ENCODE assay signal across 8 cellular contexts in the genomic region with DNA sequence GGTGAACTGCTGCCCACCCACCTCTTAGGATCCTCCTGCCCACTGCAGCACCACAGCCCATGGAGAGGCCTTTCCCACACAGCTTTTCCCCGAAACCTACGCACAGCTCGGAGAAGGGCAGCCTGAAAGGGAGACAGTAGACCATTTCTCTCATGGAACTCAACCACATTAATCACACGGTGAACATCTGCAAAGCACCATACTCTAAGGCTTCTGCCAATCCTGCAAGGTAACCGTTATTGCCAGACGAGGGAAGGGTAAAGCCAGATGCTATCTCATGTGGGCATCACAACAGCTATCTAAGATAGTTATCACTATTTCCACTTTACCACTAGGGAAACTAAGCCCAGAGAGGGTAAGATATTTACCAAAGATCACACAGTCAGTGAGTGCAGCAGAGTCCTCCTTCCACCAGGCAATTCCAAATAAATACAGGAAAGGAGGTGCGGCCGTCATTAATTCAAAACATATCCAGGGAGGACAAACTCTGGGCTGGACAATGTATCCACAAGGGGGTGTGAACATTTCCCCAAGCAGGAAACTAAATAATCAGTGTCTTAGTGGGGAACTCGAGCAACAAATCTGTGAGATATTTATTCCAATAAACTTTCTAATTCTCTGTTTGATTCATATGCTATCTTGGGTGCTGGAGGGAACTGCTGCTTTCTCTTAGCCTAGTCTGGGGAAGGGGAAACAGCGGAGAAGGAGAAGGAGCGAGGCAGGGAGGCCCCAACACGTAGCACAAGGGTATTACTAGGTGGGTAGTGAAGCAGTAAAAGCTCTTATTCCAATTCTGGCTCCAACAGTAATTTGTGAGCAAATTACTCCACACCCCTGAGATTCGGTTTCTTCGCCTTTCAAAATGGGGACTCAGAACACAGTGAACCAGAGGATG. TPM values are rescaled to one million over a fixed set of nuclear protein-coding genes. Genes with fewer than 3 reads are reported as not detected.
DNase-seq lines count a peak whose midpoint lies in the region; ATAC-seq, FAIRE-seq and TF ChIP-seq lines count a peak whose summit lies in the region.

No MANE protein-coding gene starts in this region.

- no peaks in the 10 kb centered on the region for H3K9me3 Mint-ChIP-seq in activated CD4-positive, alpha-beta T cell treated with anti-CD3 and anti-CD28 coated beads, Interleukin-2, amount 10 ng/mL, durations not matched to agents 7 days and 5 days
- H3K9me3 Mint-ChIP-seq in activated naive CD4-positive, alpha-beta T cell treated with anti-CD3 and anti-CD28 coated beads, Interleukin-2, amount 50 U/mL, for 72 hours, result no peaks in the 10 kb centered on the region

- peaks cover 7% of the 10 kb centered on the region for H4K20me1 ChIP-seq in keratinocyte (ENCODE audit: control insufficient read depth, extremely low read depth, insufficient read depth, low read length)

- H3K27me3 ChIP-seq in keratinocyte (ENCODE audit: control insufficient read depth, extremely low read depth, insufficient read depth, low read length) (no peaks in the 10 kb centered on the region), thymus (ENCODE audit: control insufficient read depth, insufficient read depth) (no peaks in the 10 kb centered on the region)

- peak overlapping the region; percentile 86 for H3K9ac ChIP-seq in keratinocyte (ENCODE audit: control insufficient read depth, extremely low read depth, insufficient read depth, low read length)

- FAIRE-seq in keratinocyte (lab: Jason Lieb, UNC), result no peak

- H2AFZ ChIP-seq in keratinocyte (ENCODE audit: control insufficient read depth, low read length), result peak overlapping the region; percentile 70

- peaks cover 63% of the 10 kb centered on the region for H3K79me2 ChIP-seq in keratinocyte (ENCODE audit: control insufficient read depth, insufficient read depth, low read length)

- H3K27ac Mint-ChIP-seq in activated CD4-positive, alpha-beta T cell treated with anti-CD3 and anti-CD28 coated beads, Interleukin-2, amount 10 ng/mL, durations not matched to agents 7 days and 5 days, result peak overlapping the region; percentile 96
- peak overlapping the region; percentile 93 to 99 for H3K27ac Mint-ChIP-seq in activated naive CD4-positive, alpha-beta T cell treated with anti-CD3 and anti-CD28 coated beads, Interleukin-2, amount 50 U/mL, for 72 hours

- H3K36me3 Mint-ChIP-seq in activated CD4-positive, alpha-beta T cell treated with anti-CD3 and anti-CD28 coated beads, Interleukin-2, amount 10 ng/mL, durations not matched to agents 7 days and 5 days (ENCODE audit: low read depth), result peaks cover 5% of the 10 kb centered on the region
- H3K36me3 Mint-ChIP-seq in activated naive CD4-positive, alpha-beta T cell treated with anti-CD3 and anti-CD28 coated beads, Interleukin-2, amount 50 U/mL, for 72 hours, result peaks cover 17 to 23% of the 10 kb centered on the region in 2 donors

- peaks cover 41% of the 10 kb centered on the region for H3K4me1 Mint-ChIP-seq in activated CD4-positive, alpha-beta T cell treated with anti-CD3 and anti-CD28 coated beads, Interleukin-2, amount 10 ng/mL, durations not matched to agents 7 days and 5 days

- 46% methylated on average over 14 of the region's 14 CpGs for WGBS in thymus

- DNase-seq in activated CD4-positive, alpha-beta T cell treated with anti-CD3 and anti-CD28 coated beads, Interleukin-2, amount 10 ng/mL, durations not matched to agents 7 days and 5 days, result no peak
- DNase-seq in activated CD4-positive, alpha-beta T cell treated with anti-CD3 and anti-CD28 coated beads, Interleukin-2, amount 50 U/mL, for 48 hours, result no peak
- DNase-seq in activated naive CD4-positive, alpha-beta T cell treated with anti-CD3 and anti-CD28 coated beads, Interleukin-2, amount 50 U/mL, for 72 hours (ENCODE audit: low spot score in 2 of 2), result no peak
- DNase-seq in keratinocyte (ENCODE audit: low read depth, low spot score) (no peak), NCI-H1694 treated with DMSO at 0.1 percent for 48 hours (lab: John Stamatoyannopoulos, UW) (no peak), OCI-M1 (lab: John Stamatoyannopoulos, UW) (no peak)
- no peak for DNase-seq in activated effector memory CD4-positive, alpha-beta T cell treated with Interleukin-2 at 50 U/mL for 16 hours

- POLR2A ChIA-PET in activated CD4-positive, alpha-beta T cell treated with anti-CD3 and anti-CD28 coated beads, Interleukin-2, amount 10 ng/mL, durations not matched to agents 7 days and 5 days (lab: Charles Lee), result interaction anchor here (0.5 to 1.3 kb wide), 2 partner anchors 72 to 186 kb away, joined by 3 read pairs; partner anchors contain the start of gene CARHSP1

- ATAC-seq in activated naive CD4-positive, alpha-beta T cell treated with anti-CD3 and anti-CD28 coated beads, Interleukin-2, amount 50 U/mL, for 72 hours, result peak in 1 of 2 donors; percentile 0

- H3K4me3 ChIP-seq in keratinocyte (ENCODE audit: control insufficient read depth in 2 of 3, extremely low read depth in 1 of 3, insufficient read depth in 2 of 3, low read depth in 1 of 3, low read length in 3 of 3) (peak overlapping the region; percentile 85 to 96 (median 92)), thymus (ENCODE audit: low read length) (peak overlapping the region; percentile 75)

- H3K4me1 ChIP-seq in keratinocyte (ENCODE audit: control insufficient read depth, extremely low read depth, insufficient read depth, low read length) (peaks cover 23% of the 10 kb centered on the region), thymus (ENCODE audit: control insufficient read depth, insufficient read depth, low read length) (peaks cover 17% of the 10 kb centered on the region)

- dilution Hi-C loops in keratinocyte (cut with MboI; ENCODE audit: extremely low pct_ligation_motif_present, low sequenced_read_pairs), result no loop called here

- CTCF ChIA-PET in activated CD4-positive, alpha-beta T cell treated with anti-CD3 and anti-CD28 coated beads, Interleukin-2, amount 10 ng/mL, durations not matched to agents 7 days and 5 days (lab: Charles Lee), result interaction anchor here (0.6 to 2.0 kb wide), 4 partner anchors 10 to 265 kb away, joined by 3 to 7 read pairs (median 3); partner anchors contain the start of gene CARHSP1

- peak overlapping the region; percentile 73 for H3K4me2 ChIP-seq in keratinocyte (ENCODE audit: control insufficient read depth, extremely low read depth, insufficient read depth, low read depth, low read length)

- no peaks in the 10 kb centered on the region for H3K27me3 Mint-ChIP-seq in activated CD4-positive, alpha-beta T cell treated with anti-CD3 and anti-CD28 coated beads, Interleukin-2, amount 10 ng/mL, durations not matched to agents 7 days and 5 days

- H3K27ac ChIP-seq in keratinocyte (ENCODE audit: control insufficient read depth, insufficient read depth, low read length) (peak overlapping the region; percentile 79), thymus (ENCODE audit: low read depth) (peak overlapping the region; percentile 62)

- H3K4me3 Mint-ChIP-seq in activated CD4-positive, alpha-beta T cell treated with anti-CD3 and anti-CD28 coated beads, Interleukin-2, amount 10 ng/mL, durations not matched to agents 7 days and 5 days, result peak overlapping the region; percentile 97

- peaks cover 3% of the 10 kb centered on the region for H3K9me1 ChIP-seq in keratinocyte (ENCODE audit: control insufficient read depth, extremely low read depth, insufficient read depth, low read length)

- TF ChIP-seq CTCF in keratinocyte (optimal IDR thresholded peaks at IDR 0.05 in 1 of 3, IDR thresholded peaks at IDR 0.05 in 1 of 3, conservative IDR thresholded peaks at IDR 0.05 in 1 of 3; ENCODE audit: extremely low read depth in 1 of 3, insufficient read depth in 2 of 3, low read length in 3 of 3), result no peak

- H3K9me3 ChIP-seq in keratinocyte (ENCODE audit: control insufficient read depth, low read depth, low read length), result no peaks in the 10 kb centered on the region
- no peaks in the 10 kb centered on the region for H3K9me3 ChIP-seq in thymus (ENCODE audit: control insufficient read depth)

- H3K36me3 ChIP-seq in keratinocyte (ENCODE audit: control insufficient read depth in 2 of 2, extremely low read depth in 1 of 2, insufficient read depth in 2 of 2, low read length in 2 of 2), result peaks cover 1 to 13% of the 10 kb centered on the region in 2 experiments
- peaks cover 7% of the 10 kb centered on the region for H3K36me3 ChIP-seq in thymus (ENCODE audit: control insufficient read depth, insufficient read depth)

RNA-seq across cellular contexts. Expression of gene TMEM186, which starts 0.7 kb away (rescaled TPM):
- total RNA-seq in activated CD4-positive, alpha-beta T cell treated with anti-CD3 and anti-CD28 coated beads, Interleukin-2, amount 10 ng/mL, durations not matched to agents 7 days and 5 days, result 10 to 100 TPM; 10.1 to 11.1 TPM
- total RNA-seq in activated naive CD4-positive, alpha-beta T cell treated with anti-CD3 and anti-CD28 coated beads, Interleukin-2, amount 50 U/mL, for 72 hours, result 10 to 100 TPM; 15.1 to 19.8 TPM
- polyA plus RNA-seq in keratinocyte, result 7.8 to 9.8 TPM (median 8.1 TPM) in 3 replicates
- polyA plus RNA-seq in keratinocyte (2011; ENCODE audit: low read depth), result 6.5 TPM
- polyA plus RNA-seq in keratinocyte (2011; cell fraction: cytosol; rRNA removed), result 6.0 and 7.3 TPM in 2 replicates
- polyA plus RNA-seq in keratinocyte (2011; cell fraction: nucleus; rRNA removed), result 11.9 and 14.2 TPM in 2 replicates
- polyA plus RNA-seq in keratinocyte (2012; ENCODE audit: low replicate concordance), result 8.5 and 13.3 TPM in 2 replicates
- polyA minus RNA-seq in keratinocyte, result 2.4 to 5.2 TPM (median 2.8 TPM) in 3 replicates
- polyA minus RNA-seq in keratinocyte (2011; cell fraction: cytosol; rRNA and poly(A)+ RNA removed), result 1.3 TPM
- 1.8 and 1.9 TPM in 2 replicates for polyA minus RNA-seq in keratinocyte (2011; cell fraction: nucleus; rRNA and poly(A)+ RNA removed)
- polyA plus RNA-seq in thymus, result 14.2 TPM

RNA-seq across cellular contexts. Expression of gene PMM2, which starts 0.9 kb away (rescaled TPM):
- total RNA-seq in activated CD4-positive, alpha-beta T cell treated with anti-CD3 and anti-CD28 coated beads, Interleukin-2, amount 10 ng/mL, durations not matched to agents 7 days and 5 days, result 10 to 100 TPM; 37.0 to 38.9 TPM
- 10 to 100 TPM; 24.2 to 46.2 TPM for total RNA-seq in activated naive CD4-positive, alpha-beta T cell treated with anti-CD3 and anti-CD28 coated beads, Interleukin-2, amount 50 U/mL, for 72 hours
- polyA plus RNA-seq in keratinocyte (30.2 to 48.6 TPM (median 38.6 TPM) in 3 replicates), thymus (18.6 TPM)
- 84.5 TPM for polyA plus RNA-seq in keratinocyte (2011; ENCODE audit: low read depth)
- polyA plus RNA-seq in keratinocyte (2011; cell fraction: cytosol; rRNA removed), result 28.6 and 29.3 TPM in 2 replicates
- 45.1 and 48.1 TPM in 2 replicates for polyA plus RNA-seq in keratinocyte (2011; cell fraction: nucleus; rRNA removed)
- 25.7 and 49.3 TPM in 2 replicates for polyA plus RNA-seq in keratinocyte (2012; ENCODE audit: low replicate concordance)
- 10.7 to 20.5 TPM (median 17.0 TPM) in 3 replicates for polyA minus RNA-seq in keratinocyte
- polyA minus RNA-seq in keratinocyte (2011; cell fraction: cytosol; rRNA and poly(A)+ RNA removed), result 17.3 TPM
- 13.1 and 27.4 TPM in 2 replicates for polyA minus RNA-seq in keratinocyte (2011; cell fraction: nucleus; rRNA and poly(A)+ RNA removed)
